Comparison of ENCODE assay signal across 9 cellular contexts in the genomic region with DNA sequence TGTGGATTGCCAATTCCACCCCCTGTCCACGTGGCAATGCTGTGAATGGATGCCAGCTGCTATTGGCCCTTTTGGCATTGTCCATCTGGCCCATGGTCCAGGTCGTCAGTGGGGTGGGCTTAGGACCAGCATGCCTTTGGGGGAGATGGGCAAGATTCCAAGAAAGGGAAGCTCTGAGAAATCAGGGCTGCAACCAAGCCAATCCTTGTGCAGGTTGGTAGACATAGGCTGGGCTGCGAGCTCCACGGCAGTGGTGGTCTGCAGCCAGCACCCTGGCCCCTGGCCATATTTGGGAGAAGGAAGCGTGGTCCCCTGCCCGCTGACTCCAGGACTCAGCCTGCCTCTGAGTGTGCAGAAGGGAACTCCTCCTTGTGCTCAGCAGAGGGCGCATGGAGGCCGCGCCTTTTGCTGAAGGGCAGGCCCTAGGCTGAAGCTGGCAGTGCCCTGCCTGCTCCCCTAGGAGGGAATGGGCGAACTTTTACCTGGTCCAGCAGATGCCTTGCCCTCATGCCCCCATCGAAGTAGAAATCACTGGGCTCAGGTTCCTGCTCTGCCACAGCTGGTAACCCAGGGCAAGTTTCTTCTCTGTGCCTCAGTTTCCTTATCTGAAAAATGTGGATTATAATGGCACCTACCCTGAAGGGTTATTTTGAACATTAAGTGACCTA. TPM values are rescaled to one million over a fixed set of nuclear protein-coding genes. Genes with fewer than 3 reads are reported as not detected.
DNase-seq lines count a peak whose midpoint lies in the region; ATAC-seq, FAIRE-seq and TF ChIP-seq lines count a peak whose summit lies in the region.
"Had no signal": no experiment of that assay in that cellular context is flagged by ENCODE, and none has a peak within 500 bp of the region (broad histone marks: within the 10 kb centered on the region; RNA-seq: fewer than 3 reads in every experiment).

No MANE protein-coding gene starts in this region.

- H3K23ac ChIP-seq in H1 (ENCODE audit: insufficient read length): no peak overlapping the region

- H4K20me1 ChIP-seq in H1 (replicated peaks in 1 of 2; ENCODE audit: control insufficient read depth in 1 of 2, insufficient read depth in 2 of 2, low read length in 2 of 2): peaks cover 0 to 4% of the 10 kb centered on the region in 2 experiments

- no peak overlapping the region for H3K56ac ChIP-seq in H1 (replicated peaks; ENCODE audit: insufficient read length, low read depth, low read length)

- no peak for FAIRE-seq in H1 (lab: Jason Lieb, UNC)

- no peaks in the 10 kb centered on the region for H3K36me3 ChIP-seq in H1 (ENCODE audit: control insufficient read depth in 2 of 4, insufficient read depth in 4 of 4, low read length in 3 of 4)

- ATAC-seq in GM18873 (IDR thresholded peaks at IDR 0.05; ENCODE audit: low FRiP score, unreplicated experiment) (peak; percentile 54), HG03159 (IDR thresholded peaks at IDR 0.05; ENCODE audit: unreplicated experiment) (peak; percentile 62)

- no peak overlapping the region for H2AFZ ChIP-seq in H1 (ENCODE audit: low read length)

- H2BK15ac ChIP-seq in H1 (ENCODE audit: low read length): no peak overlapping the region

- no peak overlapping the region for H3K4me3 ChIP-seq in H1 (ENCODE audit: extremely low read depth in 1 of 4, insufficient read depth in 2 of 4, low read depth in 3 of 4, low read length in 4 of 4)

- H3K27ac ChIP-seq in C4-2B: no peak overlapping the region
- H3K27ac ChIP-seq in H1 (ENCODE audit: low read depth, low read length): no peak overlapping the region

- no peak overlapping the region for H2BK5ac ChIP-seq in H1 (ENCODE audit: low read depth, low read length)

- peaks cover under 1% of the 10 kb centered on the region; the same call in 1 of the 2 replicates for H3K23me2 ChIP-seq in H1 (ENCODE audit: low read depth, low read length)

- TF ChIP-seq RAD21 in H1 (IDR thresholded peaks at IDR 0.05 in 1 of 2, conservative IDR thresholded peaks at IDR 0.05 in 1 of 2; ENCODE audit: low read depth in 2 of 2, low read length in 2 of 2): peak; percentile 90 to 91

- H4K5ac ChIP-seq in H1 (ENCODE audit: insufficient read length, low read depth, low read length): no peak overlapping the region

- no peak overlapping the region for H2AK5ac ChIP-seq in H1 (ENCODE audit: low read depth, low read length)

- H4K8ac ChIP-seq in H1 (ENCODE audit: extremely low read depth, insufficient read depth, low read length): no peak overlapping the region

- H3K18ac ChIP-seq in H1 (ENCODE audit: extremely low read depth, low read length): no peak overlapping the region

- H3K14ac ChIP-seq in H1 (ENCODE audit: insufficient read length): no peak overlapping the region

- DNase-seq in NCI-H460 (ENCODE audit: extremely low read depth, low read depth) (peak; percentile 72), H1 (ENCODE audit: low read depth in 1 of 2, low spot score in 2 of 2) (peak in 1 of 2 experiments; percentile 80), midbrain (lab: John Stamatoyannopoulos, UW) (peak; percentile 60), superior temporal gyrus (ENCODE audit: extremely low spot score) (peak; percentile 74)
- DNase-seq in activated CD4-positive, alpha-beta T cell treated with anti-CD3 and anti-CD28 coated beads, Interleukin-2, amount 50 U/mL, for 4 hours: peak; percentile 31 to 35

- no peaks in the 10 kb centered on the region for H3K79me2 ChIP-seq in H1 (ENCODE audit: control insufficient read depth in 1 of 2, insufficient read depth in 2 of 2, low read length in 2 of 2)

- no peak overlapping the region for H3K9ac ChIP-seq in H1 (replicated peaks in 1 of 4; ENCODE audit: extremely low read depth in 1 of 4, low read depth in 3 of 4, low read length in 3 of 4)

- no peak for TF ChIP-seq EP300 in H1 (IDR thresholded peaks at IDR 0.05; ENCODE audit: borderline replicate concordance in 1 of 2, low read depth in 2 of 2, low read length in 2 of 2)

- WGBS in H1 (ENCODE audit: extremely low coverage in 1 of 2, insufficient coverage in 1 of 2, insufficient read length in 1 of 2, insufficient replicate concordance in 2 of 2, low coverage in 1 of 2, low lambda C conversion rate in 2 of 2, missing lambda C conversion rate in 1 of 2), 2 experiments: 31% methylated on average over 11 of the region's 11 CpGs; no CpG with 5 or more reads in 1 of the 2 experiments

- no peaks in the 10 kb centered on the region for H3K9me3 ChIP-seq in H1 (ENCODE audit: insufficient read depth in 2 of 2, low read depth in 1 of 2, low read length in 1 of 2)

- H2BK20ac ChIP-seq in H1 (ENCODE audit: low read length): no peak overlapping the region

- no peak overlapping the region for H3K4me2 ChIP-seq in H1 (ENCODE audit: insufficient read depth in 1 of 2, low read depth in 2 of 2, low read length in 2 of 2)

- POLR2A ChIA-PET in H1 (lab: Charles Lee; ENCODE audit: partially characterized antibody): interaction anchor here (0.9 to 1.7 kb wide), 3 partner anchors 25 to 179 kb away, joined by 3 to 6 read pairs (median 3); a partner anchor contains a TSS

- H3K4me1 ChIP-seq in H1 (replicated peaks in 1 of 4; ENCODE audit: control insufficient read depth in 3 of 4, insufficient read depth in 4 of 4, low read length in 3 of 4): peaks cover 5 to 12% (median 8%) of the 10 kb centered on the region in 4 experiments

- peaks cover 0 to 46% (median 35%) of the 10 kb centered on the region in 4 experiments; a peak in 6 of 7 replicates for H3K27me3 ChIP-seq in H1 (replicated peaks in 1 of 4; ENCODE audit: control insufficient read depth in 3 of 4, extremely low read depth in 1 of 4, insufficient read depth in 3 of 4, low read length in 3 of 4)

- H4K91ac ChIP-seq in H1 (replicated peaks; ENCODE audit: insufficient read length, low read length): no peak overlapping the region

- H2BK120ac ChIP-seq in H1 (replicated peaks; ENCODE audit: low read depth, low read length): no peak overlapping the region

- TF ChIP-seq CTCF in C4-2B (conservative IDR thresholded peaks at IDR 0.05) (peak; percentile 67), H1 (IDR thresholded peaks at IDR 0.05; ENCODE audit: control extremely low read depth in 1 of 3, insufficient read depth in 1 of 3, low read depth in 1 of 3, low read length in 3 of 3) (peak; percentile 95 to 98 (median 98))

- H3K79me1 ChIP-seq in H1 (ENCODE audit: low read depth, low read length): no peaks in the 10 kb centered on the region

- CTCF ChIA-PET in H1 (lab: Charles Lee; ENCODE audit: partially characterized antibody): interaction anchor here (0.6 to 19.1 kb wide), 42 partner anchors 10 to 843 kb away, joined by 3 to 497 read pairs (median 8); a partner anchor contains a TSS

- no peak for TF ChIP-seq POLR2A in H1 (IDR thresholded peaks at IDR 0.05; ENCODE audit: control extremely low read depth in 1 of 2, low read depth in 2 of 2, low read length in 2 of 2)

- H2BK12ac ChIP-seq in H1 (ENCODE audit: low read depth, low read length): no peak overlapping the region

- H3K4ac ChIP-seq in H1 (replicated peaks; ENCODE audit: insufficient read length, low read depth, low read length): no peak overlapping the region

TF ChIP-seq in H1, 55 proteins besides CTCF, POLR2A, EP300 and RAD21 (continues in another document):
- TF ChIP-seq CTBP2 (IDR thresholded peaks at IDR 0.05; ENCODE audit: borderline replicate concordance, insufficient read depth, insufficient read length, low read length) (no peak), PHF8 (conservative IDR thresholded peaks at IDR 0.05; ENCODE audit: low read depth, low read length) (no peak), POLR2AphosphoS5 (IDR thresholded peaks at IDR 0.05; ENCODE audit: low read depth, low read length) (no peak), KDM5A (IDR thresholded peaks at IDR 0.05; ENCODE audit: low read length) (no peak), ZNF274 (IDR thresholded peaks at IDR 0.05; ENCODE audit: borderline replicate concordance, extremely low read depth, low read length) (no peak), GABPA (IDR thresholded peaks at IDR 0.05; ENCODE audit: borderline replicate concordance, insufficient read depth, low read length) (peak; percentile 46; the same call in 1 of the 2 replicates), TBP (IDR thresholded peaks at IDR 0.05; ENCODE audit: low read depth, low read length) (no peak), SRF (IDR thresholded peaks at IDR 0.05; ENCODE audit: low read depth, low read length) (0 out of 2 replicates have a peak, but pooled peaks have one; percentile 43), YY1 (IDR thresholded peaks at IDR 0.05; ENCODE audit: low read depth, low read length) (peak; percentile 54; the same call in 1 of the 2 replicates), ASH2L (IDR thresholded peaks at IDR 0.05; ENCODE audit: low read length) (no peak), RNF2 (IDR thresholded peaks at IDR 0.05; ENCODE audit: borderline replicate concordance, low read depth, low read length, missing control alignments, poor library complexity, severe bottlenecking) (no peak)
- TF ChIP-seq, protein P1, sequence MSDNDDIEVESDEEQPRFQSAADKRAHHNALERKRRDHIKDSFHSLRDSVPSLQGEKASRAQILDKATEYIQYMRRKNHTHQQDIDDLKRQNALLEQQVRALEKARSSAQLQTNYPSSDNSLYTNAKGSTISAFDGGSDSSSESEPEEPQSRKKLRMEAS (IDR thresholded peaks at IDR 0.05): peak; percentile 26; the same call in 1 of the 2 replicates

RNA-seq across cellular contexts. Expression of a gene that starts 5.4 kb away (rescaled TPM):
- total RNA-seq in NCI-H460 (2014; rRNA removed; shearing (Covaris generic)): 40.1 and 40.6 TPM in 2 replicates
- 69.2 and 80.1 TPM in 2 replicates for polyA plus RNA-seq in NCI-H460 (2014; cell fraction: nucleus; rRNA removed)
- 10.7 and 11.5 TPM in 2 replicates for total RNA-seq in H1 (2021; fragmentation: NEBNext Ultra II Directional; extraction: Animal tissue kit (Norgen Biotek cat#: 25700))
- polyA plus RNA-seq in H1 (2011; rRNA removed): 4.2 and 4.5 TPM in 2 replicates
- 8.9 TPM for polyA plus RNA-seq in H1 (2011; cell fraction: cytosol; rRNA removed)
- 5.4 TPM for polyA plus RNA-seq in H1 (2011; cell fraction: nucleus; rRNA removed)
- 7.2 to 11.0 TPM (median 10.2 TPM) in 4 replicates for polyA plus RNA-seq in H1 (2012, experiment 1 of 2)
- 9.2 TPM for polyA plus RNA-seq in H1 (2012, experiment 2 of 2)
- 5.3 TPM for polyA plus RNA-seq in H1 (2013, experiment 1 of 2)
- 6.1 TPM for polyA plus RNA-seq in H1 (2013, experiment 2 of 2)
- polyA minus RNA-seq in H1 (2011; rRNA and poly(A)+ RNA removed): 2.3 and 4.9 TPM in 2 replicates
- polyA minus RNA-seq in H1 (2011; cell fraction: cytosol; rRNA and poly(A)+ RNA removed): 4.0 TPM
- 2.3 TPM for polyA minus RNA-seq in H1 (2011; cell fraction: nucleus; rRNA and poly(A)+ RNA removed)
- polyA plus RNA-seq: IgD-negative memory B cell had no signal

RNA-seq across cellular contexts. Expression of a gene that starts 24.7 kb away (rescaled TPM):
- not detected in 2 replicates for total RNA-seq in NCI-H460 (2014; rRNA removed; shearing (Covaris generic))
- polyA plus RNA-seq in NCI-H460 (2014; cell fraction: nucleus; rRNA removed): not detected in 2 replicates
- total RNA-seq in H1 (2021; fragmentation: NEBNext Ultra II Directional; extraction: Animal tissue kit (Norgen Biotek cat#: 25700)): 4.8 and 4.9 TPM in 2 replicates
- polyA plus RNA-seq in H1 (2011; rRNA removed): 2.4 and 3.3 TPM in 2 replicates
- 2.8 TPM for polyA plus RNA-seq in H1 (2011; cell fraction: cytosol; rRNA removed)
- 3.5 TPM for polyA plus RNA-seq in H1 (2011; cell fraction: nucleus; rRNA removed)
- 2.2 to 3.8 TPM (median 3.0 TPM) in 4 replicates for polyA plus RNA-seq in H1 (2012, experiment 1 of 2)
- 1.8 TPM for polyA plus RNA-seq in H1 (2012, experiment 2 of 2)
- 3.2 TPM for polyA plus RNA-seq in H1 (2013, experiment 1 of 2)
- polyA plus RNA-seq in H1 (2013, experiment 2 of 2): 3.2 TPM
- polyA minus RNA-seq in H1 (2011; rRNA and poly(A)+ RNA removed): 1.1 and 2.1 TPM in 2 replicates
- polyA minus RNA-seq in H1 (2011; cell fraction: cytosol; rRNA and poly(A)+ RNA removed): 3.4 TPM
- polyA minus RNA-seq in H1 (2011; cell fraction: nucleus; rRNA and poly(A)+ RNA removed): 3.5 TPM
- polyA plus RNA-seq: IgD-negative memory B cell had no signal
